In the genomic region with DNA sequence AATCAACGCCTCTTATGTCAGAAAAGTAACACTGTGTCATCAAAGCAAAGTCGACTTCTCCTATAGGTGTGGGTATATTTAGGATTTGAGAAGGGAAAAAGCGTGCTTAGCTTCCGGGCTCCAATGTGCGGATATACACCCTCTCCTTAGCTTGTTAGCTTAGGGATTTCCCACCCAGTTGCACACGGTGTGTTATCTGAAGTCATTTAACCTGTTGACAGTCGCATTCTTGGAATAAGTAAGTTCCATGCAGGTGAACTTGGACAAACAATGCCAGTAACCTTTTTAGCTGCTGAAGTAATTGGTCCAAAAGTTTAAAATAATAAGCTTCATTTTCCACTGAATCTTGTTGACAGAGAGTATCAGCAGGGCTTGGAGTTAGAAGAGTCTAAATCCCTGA, we compare ENCODE assay signal across 15 cellular contexts.
DNase-seq lines count a peak whose midpoint lies in the region; ATAC-seq and TF ChIP-seq lines count a peak whose summit lies in the region.
"Had no signal": no experiment of that assay in that cellular context is flagged by ENCODE, and none has a peak within 500 bp of the region (broad histone marks: within the 10 kb centered on the region; RNA-seq: fewer than 3 reads in every experiment).

No MANE protein-coding gene starts in this region.

- WGBS in IMR-90 (ENCODE audit: extremely low coverage in 2 of 2, insufficient read length in 1 of 2), 2 experiments: no CpG with 5 or more reads among the region's 7 CpGs
- WGBS in stomach, 5 donors: 26 to 55% (median 47%) methylated on average over 7 of the region's 7 CpGs

- no peak overlapping the region for H3K4me2 ChIP-seq in IMR-90 (ENCODE audit: low read depth, low read length)

- H3K4me3 Mint-ChIP-seq in Caco-2 (ENCODE audit: unreplicated experiment) (peak overlapping the region; percentile 45), glutamatergic neuron (ENCODE audit: unreplicated experiment) (no peak overlapping the region)
- H3K4me3 Mint-ChIP-seq: H9 had no signal

- H3K27ac Mint-ChIP-seq in Caco-2 (ENCODE audit: unreplicated experiment) (peak overlapping the region; percentile 69), glutamatergic neuron (ENCODE audit: unreplicated experiment) (no peak overlapping the region)

- peak overlapping the region; percentile 45 to 90; a peak in 2 of 4 replicates for H4K8ac ChIP-seq in IMR-90 (ENCODE audit: low read depth in 2 of 2, low read length in 2 of 2)

- no peak overlapping the region for H3K9ac ChIP-seq in IMR-90 (ENCODE audit: low read depth, low read length)

- H3K36me3 ChIP-seq in Caco-2 (ENCODE audit: control insufficient read depth, insufficient read depth, low read length) (no peaks in the 10 kb centered on the region), IMR-90 (ENCODE audit: control insufficient read depth, insufficient read depth, low read length) (no peaks in the 10 kb centered on the region), lower lobe of right lung (no peaks in the 10 kb centered on the region), stomach (no peaks in the 10 kb centered on the region), ascending aorta (no peaks in the 10 kb centered on the region)

- BruUV-seq in Caco-2 (replicated peaks; lab: Mats Ljungman, UMichigan) (no TSS peak), IMR-90 (replicated peaks; lab: Mats Ljungman, UMichigan) (no TSS peak)

- no peak overlapping the region for H3K27ac ChIP-seq in IMR-90 (ENCODE audit: insufficient read depth, low read length)
- H3K27ac ChIP-seq in lower lobe of right lung: no peak overlapping the region
- H3K27ac ChIP-seq in stomach: peak overlapping the region; percentile 32 to 56 (median 42)
- no peak overlapping the region for H3K27ac ChIP-seq in ascending aorta
- H3K27ac ChIP-seq: C4-2B, RWPE1 had no signal

- intact Hi-C loops in Caco-2 (cut with micrococcal nuclease; ENCODE audit: unreplicated experiment): loop anchor here (1.0 to 5.0 kb wide), 4 partner anchors 22 to 42 kb away; no protein-coding TSS in a partner anchor
- intact Hi-C loops in IMR-90 (cut with micrococcal nuclease): no loop called here
- intact Hi-C loops in lower lobe of right lung (cut with DNase I): no loop called here
- intact Hi-C loops in stomach (cut with DNase I; ENCODE audit: low total_unique reads): no loop called here
- intact Hi-C loops in ascending aorta (cut with DNase I): no loop called here

- H3K36me3 Mint-ChIP-seq in Caco-2 (ENCODE audit: insufficient read depth, unreplicated experiment) (no peaks in the 10 kb centered on the region), glutamatergic neuron (ENCODE audit: unreplicated experiment) (no peaks in the 10 kb centered on the region)

- ATAC-seq in IMR-90 (ENCODE audit: low read depth) (no peak), lower lobe of right lung (peak; percentile 40 to 76)
- ATAC-seq: K562 had no signal

- no peak for TF ChIP-seq EP300 in stomach (IDR thresholded peaks at IDR 0.05)

- H3K4me3 ChIP-seq in Caco-2 (ENCODE audit: low read depth, low read length) (no peak overlapping the region), IMR-90 (ENCODE audit: insufficient read depth, low read depth, low read length) (no peak overlapping the region), lower lobe of right lung (no peak overlapping the region), stomach (no peak overlapping the region), ascending aorta (no peak overlapping the region)
- H3K4me3 ChIP-seq: K562 had no signal

- H3K9me1 ChIP-seq in IMR-90 (ENCODE audit: insufficient read depth, low read length): peaks cover 11% of the 10 kb centered on the region

- POLR2A ChIA-PET in Caco-2 (lab: Charles Lee): interaction anchor here (0.7 kb wide), 1 partner anchor 240 kb away, joined by 3 read pairs; no protein-coding TSS in a partner anchor
- POLR2A ChIA-PET in IMR-90 (lab: Charles Lee; ENCODE audit: unreplicated experiment): no interaction called here

- H2AK9ac ChIP-seq in IMR-90 (replicated peaks; ENCODE audit: low read depth, low read length, poor library complexity): no peak overlapping the region

- CTCF ChIA-PET in Caco-2 (lab: Charles Lee) (interaction anchor here (1.1 kb wide), 2 partner anchors 15 to 41 kb away, joined by 3 to 8 read pairs; no protein-coding TSS in a partner anchor), IMR-90 (lab: Yijun Ruan, JAX) (no interaction called here)

- no peak for TF ChIP-seq RAD21 in IMR-90 (IDR thresholded peaks at IDR 0.05; ENCODE audit: low read length)

- H3K23ac ChIP-seq in IMR-90 (ENCODE audit: low read depth, low read length): no peak overlapping the region

- no peak overlapping the region for H4K5ac ChIP-seq in IMR-90 (ENCODE audit: low read depth, low read length)

- no peaks in the 10 kb centered on the region for H4K20me1 ChIP-seq in IMR-90 (ENCODE audit: insufficient read depth, low read length)

- TF ChIP-seq CTCF in Caco-2 (IDR thresholded peaks at IDR 0.05; ENCODE audit: insufficient read depth in 1 of 2, low read depth in 1 of 2, low read length in 1 of 2, severe bottlenecking in 1 of 2, unreplicated experiment in 1 of 2): no peak
- TF ChIP-seq CTCF in IMR-90 (conservative IDR thresholded peaks at IDR 0.05; ENCODE audit: low read depth, low read length): no peak
- TF ChIP-seq CTCF in lower lobe of right lung (IDR thresholded peaks at IDR 0.05): no peak
- TF ChIP-seq CTCF in stomach (IDR thresholded peaks at IDR 0.05): no peak
- no peak for TF ChIP-seq CTCF in ascending aorta (IDR thresholded peaks at IDR 0.05)
- TF ChIP-seq CTCF in glutamatergic neuron (IDR thresholded peaks at IDR 0.05; ENCODE audit: partially characterized antibody, unreplicated experiment): no peak

- no peak overlapping the region for H2AFZ ChIP-seq in IMR-90 (replicated peaks; ENCODE audit: low read length, poor library complexity)

- H3K27me3 Mint-ChIP-seq in Caco-2 (ENCODE audit: insufficient read depth, unreplicated experiment) (no peaks in the 10 kb centered on the region), glutamatergic neuron (ENCODE audit: unreplicated experiment) (no peaks in the 10 kb centered on the region)

- no peak overlapping the region for H3K4ac ChIP-seq in IMR-90 (ENCODE audit: low read depth, low read length)

- H3K4me1 Mint-ChIP-seq in Caco-2 (ENCODE audit: low read depth, unreplicated experiment) (peaks cover 29% of the 10 kb centered on the region), glutamatergic neuron (ENCODE audit: low read depth, unreplicated experiment) (no peaks in the 10 kb centered on the region)

- H2BK120ac ChIP-seq in IMR-90 (ENCODE audit: low read depth, low read length): peak overlapping the region; percentile 93

- H2AK5ac ChIP-seq in IMR-90 (ENCODE audit: low read depth, low read length): peak overlapping the region; percentile 48

- dilution Hi-C loops in IMR-90 (cut with HindIII; ENCODE audit: low sequenced_read_pairs, unreplicated experiment): no loop called here

- in situ Hi-C loops in IMR-90 (cut with MboI; ENCODE audit: low sequenced_read_pairs): no loop called here

- H2BK5ac ChIP-seq in IMR-90 (ENCODE audit: low read depth, low read length, poor library complexity, severe bottlenecking): no peak overlapping the region

- H3K27me3 ChIP-seq in Caco-2 (replicated peaks; ENCODE audit: control insufficient read depth, insufficient read depth, low read length): no peaks in the 10 kb centered on the region
- H3K27me3 ChIP-seq in IMR-90 (ENCODE audit: control insufficient read depth, insufficient read depth, low read length): no peaks in the 10 kb centered on the region
- no peaks in the 10 kb centered on the region for H3K27me3 ChIP-seq in lower lobe of right lung (ENCODE audit: low read depth)
- H3K27me3 ChIP-seq in stomach: no peaks in the 10 kb centered on the region
- no peaks in the 10 kb centered on the region for H3K27me3 ChIP-seq in ascending aorta

- no peak overlapping the region for H4K91ac ChIP-seq in IMR-90 (ENCODE audit: insufficient read depth, low read depth, low read length)

- peaks cover 25% of the 10 kb centered on the region for H3K4me1 ChIP-seq in Caco-2
- peaks cover 12% of the 10 kb centered on the region; the same call in 1 of the 2 replicates for H3K4me1 ChIP-seq in IMR-90 (ENCODE audit: control insufficient read depth, insufficient read depth, low read length)
- peaks cover 10% of the 10 kb centered on the region for H3K4me1 ChIP-seq in lower lobe of right lung
- H3K4me1 ChIP-seq in stomach: peaks cover 0 to 30% (median 23%) of the 10 kb centered on the region in 4 donors
- H3K4me1 ChIP-seq in ascending aorta: peaks cover 0 to 9% of the 10 kb centered on the region in 2 donors

- TF ChIP-seq POLR2A in IMR-90 (IDR thresholded peaks at IDR 0.05; ENCODE audit: low read depth, low read length) (no peak), stomach (IDR thresholded peaks at IDR 0.05) (no peak)

- H3K9me3 ChIP-seq in Caco-2 (no peaks in the 10 kb centered on the region), IMR-90 (ENCODE audit: control insufficient read depth, insufficient read depth, low read length) (no peaks in the 10 kb centered on the region), lower lobe of right lung (no peaks in the 10 kb centered on the region), stomach (no peaks in the 10 kb centered on the region), ascending aorta (no peaks in the 10 kb centered on the region)

- DNase-seq in Caco-2 (peak; percentile 61 to 76), IMR-90 (no peak), lower lobe of right lung (no peak), stomach (no peak), ascending aorta (ENCODE audit: low spot score in 2 of 2) (no peak), glutamatergic neuron (no peak), germinal center (ENCODE audit: low spot score) (no peak), NCI-H446 (lab: John Stamatoyannopoulos, UW) (no peak)
- DNase-seq: H9, NCI-H1930, NCI-H2171, NCI-H748 treated with DMSO at 0.1 percent for 48 hours had no signal

- H3K9me3 Mint-ChIP-seq in Caco-2 (ENCODE audit: unreplicated experiment) (no peaks in the 10 kb centered on the region), glutamatergic neuron (ENCODE audit: unreplicated experiment) (no peaks in the 10 kb centered on the region)

- no peak overlapping the region for H3K14ac ChIP-seq in IMR-90 (replicated peaks; ENCODE audit: low read depth, low read length)

- H3K18ac ChIP-seq in IMR-90 (ENCODE audit: low read depth, low read length): no peak overlapping the region; the same call in 1 of the 2 replicates

- H3K79me1 ChIP-seq in IMR-90 (ENCODE audit: low read depth in 1 of 2, low read length in 2 of 2): peaks cover 0 to 6% of the 10 kb centered on the region in 2 experiments; a peak in 1 of 4 replicates

- peak overlapping the region; percentile 78; the same call in 2 of the 3 replicates for H2BK15ac ChIP-seq in IMR-90 (ENCODE audit: low read depth, low read length)

- no peak overlapping the region for H3K56ac ChIP-seq in IMR-90 (ENCODE audit: extremely low read depth, insufficient read depth, low read length)

- peak overlapping the region; percentile 86 for H2BK20ac ChIP-seq in IMR-90 (ENCODE audit: low read depth, low read length)

TF ChIP-seq in IMR-90, 13 proteins besides CTCF, POLR2A, EP300 and RAD21 (continues in another document):
- no peak for TF ChIP-seq MXI1 (IDR thresholded peaks at IDR 0.05; ENCODE audit: borderline replicate concordance, low read depth, low read length)

Comparison
In these comparisons a context has a peak if more than half of its experiments do, and no peak if none do; other contexts are left out.
1. DNase-seq: peak in Caco-2 (2 of 2); none in IMR-90 (single experiment), lower lobe of right lung (single experiment), stomach (single experiment), ascending aorta (0 of 2), glutamatergic neuron (single experiment), germinal center (single experiment) and NCI-H446 (0 of 2).
2. H3K27ac ChIP-seq: peak in stomach (5 of 5); none in IMR-90 (single experiment), lower lobe of right lung (single experiment) and ascending aorta (0 of 2).